16 cellular contexts compared by ENCODE assay signal in genomic region chr12:75713434-75713833, GRCh38.
"Had no signal": no experiment of that assay in that cellular context is flagged by ENCODE, and none has a peak within 500 bp of the region (broad histone marks: within the 10 kb centered on the region; RNA-seq: fewer than 3 reads in every experiment).

No MANE protein-coding gene starts in this region.

- H3K36me3 Mint-ChIP-seq: activated CD4-positive, alpha-beta memory T cell treated with anti-CD3 and anti-CD28 coated beads for 36 hours; activated naive CD4-positive, alpha-beta T cell treated with anti-CD3 and anti-CD28 coated beads, Interleukin-2, amount 50 U/mL, for 24 hours had no signal

- DNase-seq: activated CD4-positive, alpha-beta memory T cell treated with anti-CD3 and anti-CD28 coated beads for 36 hours; activated gamma-delta T cell; activated T-cell treated with anti-CD3 and anti-CD28 coated beads, Interleukin-2, amount 50 U/mL, for 4 hours; effector memory CD4-positive, alpha-beta T cell; gastrocnemius medialis; head of caudate nucleus; kidney glomerular epithelial cell; left ventricle myocardium inferior; stimulated activated CD4-positive, alpha-beta T cell treated with anti-CD3 and anti-CD28 coated beads, Interleukin-2, amount 100 ng/mL, for 24 hours; transverse colon had no signal

- FAIRE-seq: bronchial epithelial cell had no signal

- H3K4me3 ChIP-seq: gastrocnemius medialis, left ventricle myocardium inferior, transverse colon had no signal

- ATAC-seq: gastrocnemius medialis had no signal

- H3K27me3 ChIP-seq: gastrocnemius medialis, transverse colon had no signal

- H3K9me3 ChIP-seq: gastrocnemius medialis, left ventricle myocardium inferior, transverse colon had no signal

- H3K27me3 Mint-ChIP-seq: activated CD4-positive, alpha-beta memory T cell treated with anti-CD3 and anti-CD28 coated beads for 36 hours; dendritic cell treated with granulocyte-macrophage colony-stimulating factor and Interleukin-4, amounts not matched to agents 40 ng/mL and 50 ng/mL, for 4 days; progenitor cell of endocrine pancreas had no signal

- H3K27ac Mint-ChIP-seq: activated CD4-positive, alpha-beta memory T cell treated with anti-CD3 and anti-CD28 coated beads for 36 hours; activated naive CD4-positive, alpha-beta T cell treated with anti-CD3 and anti-CD28 coated beads, Interleukin-2, amount 50 U/mL, for 24 hours; dendritic cell treated with granulocyte-macrophage colony-stimulating factor and Interleukin-4, amounts not matched to agents 40 ng/mL and 50 ng/mL, for 4 days; stimulated activated naive CD8-positive, alpha-beta T cell treated with anti-CD3 and anti-CD28 coated beads, Interleukin-15, Interleukin-2, amounts not matched to agents 100 ng/mL and 50 ng/mL, for 24 hours; T-helper 1 cell treated with Interleukin-12 subunit alpha and Interleukin-12 subunit beta and Interleukin-4 antibody, amounts not matched to agents 30 μg/mL and 1 μg/mL, for 36 hours had no signal

- H3K4me3 Mint-ChIP-seq: activated CD4-positive, alpha-beta memory T cell treated with anti-CD3 and anti-CD28 coated beads for 36 hours; activated naive CD4-positive, alpha-beta T cell treated with anti-CD3 and anti-CD28 coated beads, Interleukin-2, amount 50 U/mL, for 24 hours; activated T-cell treated with anti-CD3 and anti-CD28 coated beads, Interleukin-2, amount 50 U/mL, for 4 hours; dendritic cell treated with granulocyte-macrophage colony-stimulating factor and Interleukin-4, amounts not matched to agents 40 ng/mL and 50 ng/mL, for 4 days; stimulated activated naive CD8-positive, alpha-beta T cell treated with anti-CD3 and anti-CD28 coated beads, Interleukin-15, Interleukin-2, amounts not matched to agents 100 ng/mL and 50 ng/mL, for 24 hours; T-helper 1 cell treated with Interleukin-12 subunit alpha and Interleukin-12 subunit beta and Interleukin-4 antibody, amounts not matched to agents 30 μg/mL and 1 μg/mL, for 36 hours had no signal

- H3K36me3 ChIP-seq: gastrocnemius medialis, left ventricle myocardium inferior, transverse colon had no signal

- H3K27ac ChIP-seq: gastrocnemius medialis, left ventricle myocardium inferior, transverse colon had no signal

- H3K4me1 Mint-ChIP-seq: activated naive CD4-positive, alpha-beta T cell treated with anti-CD3 and anti-CD28 coated beads, Interleukin-2, amount 50 U/mL, for 24 hours had no signal

- H3K9me3 Mint-ChIP-seq: activated CD4-positive, alpha-beta memory T cell treated with anti-CD3 and anti-CD28 coated beads for 36 hours; activated naive CD4-positive, alpha-beta T cell treated with anti-CD3 and anti-CD28 coated beads, Interleukin-2, amount 50 U/mL, for 24 hours; activated T-cell treated with anti-CD3 and anti-CD28 coated beads, Interleukin-2, amount 50 U/mL, for 4 hours; dendritic cell treated with granulocyte-macrophage colony-stimulating factor and Interleukin-4, amounts not matched to agents 40 ng/mL and 50 ng/mL, for 4 days; stimulated activated naive CD8-positive, alpha-beta T cell treated with anti-CD3 and anti-CD28 coated beads, Interleukin-15, Interleukin-2, amounts not matched to agents 100 ng/mL and 50 ng/mL, for 24 hours; T-helper 1 cell treated with Interleukin-12 subunit alpha and Interleukin-12 subunit beta and Interleukin-4 antibody, amounts not matched to agents 30 μg/mL and 1 μg/mL, for 36 hours had no signal
